In the genomic region with DNA sequence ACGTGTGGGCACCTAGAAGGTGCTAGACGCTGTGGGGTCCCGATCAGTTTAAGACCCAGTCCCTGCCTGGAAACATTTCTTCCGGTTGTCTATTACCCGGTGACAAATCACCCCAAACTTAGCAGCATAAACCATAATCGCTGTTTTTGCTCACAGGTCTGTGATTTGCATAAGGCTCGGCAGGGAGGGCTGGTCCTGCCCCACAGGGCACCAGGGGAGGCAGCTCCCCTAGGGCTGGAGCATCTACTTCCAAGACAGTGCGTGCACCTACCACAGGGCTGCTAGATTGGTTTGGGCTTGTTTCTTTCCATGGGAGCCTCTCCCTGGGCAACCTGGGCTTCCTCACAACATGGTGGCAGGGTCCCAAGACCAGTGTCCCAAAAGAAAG, we compare ENCODE assay signal across 15 cellular contexts.
"Had no signal": no experiment of that assay in that cellular context is flagged by ENCODE, and none has a peak within 500 bp of the region (broad histone marks: within the 10 kb centered on the region; RNA-seq: fewer than 3 reads in every experiment).

No MANE protein-coding gene starts in this region.

- H3K4me3 ChIP-seq: heart left ventricle, lung, pancreas had no signal

- H3K4me1 ChIP-seq: foreskin keratinocyte had no signal

- H3K27me3 ChIP-seq: pancreas had no signal

- DNase-seq: activated CD4-positive, alpha-beta memory T cell treated with anti-CD3 and anti-CD28 coated beads, Interleukin-2, amount 10 ng/mL, durations not matched to agents 7 days and 5 days; activated CD4-positive, alpha-beta T cell treated with anti-CD3 and anti-CD28 coated beads for 1 hour; activated naive CD8-positive, alpha-beta T cell treated with anti-CD3 and anti-CD28 coated beads, Interleukin-2, amount 10 ng/mL, durations not matched to agents 7 days and 5 days; activated T-cell treated with anti-CD3 and anti-CD28 coated beads, Interleukin-2, amount 50 U/mL, for 48 hours; anterior cingulate cortex; foreskin keratinocyte; heart left ventricle; left colon; pancreas; stimulated activated CD4-positive, alpha-beta T cell treated with anti-CD3 and anti-CD28 coated beads, Interleukin-2, amount 100 ng/mL, for 48 hours; stimulated activated naive CD4-positive, alpha-beta T cell treated with Interleukin-2 at 50 U/mL for 16 hours had no signal

- H3K27ac Mint-ChIP-seq: activated CD4-positive, alpha-beta memory T cell treated with anti-CD3 and anti-CD28 coated beads, Interleukin-2, amount 10 ng/mL, durations not matched to agents 7 days and 5 days; activated naive CD8-positive, alpha-beta T cell treated with anti-CD3 and anti-CD28 coated beads, Interleukin-2, amount 10 ng/mL, durations not matched to agents 7 days and 5 days; T-helper 1 cell treated with Interleukin-12 subunit alpha and Interleukin-12 subunit beta and Interleukin-4 antibody, amounts not matched to agents 30 μg/mL and 1 μg/mL, for 36 hours; type B pancreatic cell had no signal

- H3K36me3 Mint-ChIP-seq: activated naive CD8-positive, alpha-beta T cell treated with anti-CD3 and anti-CD28 coated beads, Interleukin-2, amount 10 ng/mL, durations not matched to agents 7 days and 5 days; type B pancreatic cell had no signal

- H3K9me3 ChIP-seq: heart left ventricle, pancreas had no signal

- H3K27me3 Mint-ChIP-seq: type B pancreatic cell had no signal

- ATAC-seq: foreskin keratinocyte, heart left ventricle, left colon, pancreas had no signal

- H3K9me3 Mint-ChIP-seq: activated naive CD8-positive, alpha-beta T cell treated with anti-CD3 and anti-CD28 coated beads, Interleukin-2, amount 10 ng/mL, durations not matched to agents 7 days and 5 days; neural crest cell; T-helper 1 cell treated with Interleukin-12 subunit alpha and Interleukin-12 subunit beta and Interleukin-4 antibody, amounts not matched to agents 30 μg/mL and 1 μg/mL, for 36 hours; type B pancreatic cell had no signal

- H3K4me1 Mint-ChIP-seq: activated CD4-positive, alpha-beta memory T cell treated with anti-CD3 and anti-CD28 coated beads, Interleukin-2, amount 10 ng/mL, durations not matched to agents 7 days and 5 days had no signal

- H3K36me3 ChIP-seq: heart left ventricle, pancreas had no signal

- H3K27ac ChIP-seq: foreskin keratinocyte, heart left ventricle, pancreas had no signal

- H3K4me3 Mint-ChIP-seq: activated CD4-positive, alpha-beta memory T cell treated with anti-CD3 and anti-CD28 coated beads, Interleukin-2, amount 10 ng/mL, durations not matched to agents 7 days and 5 days; activated naive CD8-positive, alpha-beta T cell treated with anti-CD3 and anti-CD28 coated beads, Interleukin-2, amount 10 ng/mL, durations not matched to agents 7 days and 5 days; neural crest cell; T-helper 1 cell treated with Interleukin-12 subunit alpha and Interleukin-12 subunit beta and Interleukin-4 antibody, amounts not matched to agents 30 μg/mL and 1 μg/mL, for 36 hours; type B pancreatic cell had no signal
